ENCODE assay signal across 25 cellular contexts in genomic region chrX:86914569-86914968, GRCh38.
DNase-seq lines count a peak whose midpoint lies in the region; ATAC-seq, FAIRE-seq and TF ChIP-seq lines count a peak whose summit lies in the region.
"Had no signal": no experiment of that assay in that cellular context is flagged by ENCODE, and none has a peak within 500 bp of the region (broad histone marks: within the 10 kb centered on the region; RNA-seq: fewer than 3 reads in every experiment).

No MANE protein-coding gene starts in this region.

- ATAC-seq in GM23338 = no peak
- ATAC-seq: A549, GM12878 had no signal

- H3K4me3 Mint-ChIP-seq in GM23338 (no peak overlapping the region), astrocyte (ENCODE audit: unreplicated experiment) (no peak overlapping the region), progenitor cell of endocrine pancreas (ENCODE audit: low read depth) (no peak overlapping the region)
- H3K4me3 Mint-ChIP-seq: CD14-positive monocyte; CD4-positive, alpha-beta memory T cell; CD4-positive, CD25-positive, alpha-beta regulatory T cell; CD8-positive, alpha-beta memory T cell had no signal

- H3K27me3 ChIP-seq in GM23338 (ENCODE audit: insufficient read depth) (no peaks in the 10 kb centered on the region), astrocyte (ENCODE audit: insufficient read depth, low read length) (no peaks in the 10 kb centered on the region)
- H3K27me3 ChIP-seq: BE2C had no signal

- H3K9me2 ChIP-seq in GM23338 (ENCODE audit: insufficient read depth) = no peaks in the 10 kb centered on the region

- H4K20me1 ChIP-seq in GM23338 (replicated peaks; ENCODE audit: insufficient read depth) (no peaks in the 10 kb centered on the region), astrocyte (ENCODE audit: insufficient read depth, low read length) (no peaks in the 10 kb centered on the region)
- H4K20me1 ChIP-seq: BLaER1 had no signal

- H3K9me3 Mint-ChIP-seq in GM23338 = no peaks in the 10 kb centered on the region
- H3K9me3 Mint-ChIP-seq in astrocyte (ENCODE audit: unreplicated experiment) = no peaks in the 10 kb centered on the region
- no peaks in the 10 kb centered on the region for H3K9me3 Mint-ChIP-seq in progenitor cell of endocrine pancreas (ENCODE audit: low read depth)
- H3K9me3 Mint-ChIP-seq: CD4-positive, alpha-beta memory T cell had no signal

- FAIRE-seq in astrocyte (lab: Jason Lieb, UNC) = peak; percentile 79
- FAIRE-seq: GM12878, GM12892 had no signal

- peak; percentile 9 for DNase-seq in DMS53 (lab: John Stamatoyannopoulos, UW)
- no peak for DNase-seq in DMS53 treated with DMSO at 0.1 percent for 48 hours (lab: John Stamatoyannopoulos, UW; ENCODE audit: unreplicated experiment)
- peak; percentile 1 for DNase-seq in GM23338 (ENCODE audit: low spot score)
- DNase-seq in astrocyte (ENCODE audit: low read depth) = no peak
- no peak for DNase-seq in progenitor cell of endocrine pancreas (ENCODE audit: low spot score, unreplicated experiment)
- no peak for DNase-seq in activated CD8-positive, alpha-beta memory T cell treated with anti-CD3 and anti-CD28 coated beads, Interleukin-2, amount 50 U/mL, for 48 hours
- DNase-seq in SK-N-DZ (ENCODE audit: low spot score) = no peak
- DNase-seq: BE2C; C1 segment of cervical spinal cord; CD4-positive, alpha-beta memory T cell; CD4-positive, CD25-positive, alpha-beta regulatory T cell; CD8-positive, alpha-beta memory T cell; COR-L47; DMS 273 treated with DMSO at 0.1 percent for 48 hours; DMS153; DMS79; DND-41; EL; GDM1 had no signal

- H2AFZ ChIP-seq in GM23338 (no peak overlapping the region), astrocyte (ENCODE audit: low read depth, low read length) (no peak overlapping the region)

- H3K36me3 Mint-ChIP-seq in GM23338 (ENCODE audit: low read depth) (no peaks in the 10 kb centered on the region), astrocyte (ENCODE audit: low read depth, unreplicated experiment) (no peaks in the 10 kb centered on the region), progenitor cell of endocrine pancreas (ENCODE audit: insufficient read depth) (no peaks in the 10 kb centered on the region)
- H3K36me3 Mint-ChIP-seq: CD14-positive monocyte; CD4-positive, alpha-beta memory T cell; CD4-positive, CD25-positive, alpha-beta regulatory T cell; CD8-positive, alpha-beta memory T cell had no signal

- no peaks in the 10 kb centered on the region for H3K4me1 ChIP-seq in GM23338 (ENCODE audit: insufficient read depth)
- no peaks in the 10 kb centered on the region for H3K4me1 ChIP-seq in astrocyte (ENCODE audit: insufficient read depth, low read length)
- H3K4me1 ChIP-seq: A549, BE2C, BLaER1 had no signal

- no peaks in the 10 kb centered on the region for H3F3A ChIP-seq in GM23338 (replicated peaks; ENCODE audit: low read depth)

- H3K4me2 ChIP-seq in GM23338 (no peak overlapping the region), astrocyte (ENCODE audit: low read length) (no peak overlapping the region)
- H3K4me2 ChIP-seq: A549, BLaER1 had no signal

- H3K4me1 Mint-ChIP-seq in GM23338 (no peaks in the 10 kb centered on the region), astrocyte (ENCODE audit: low read depth, unreplicated experiment) (no peaks in the 10 kb centered on the region), progenitor cell of endocrine pancreas (ENCODE audit: low read depth) (no peaks in the 10 kb centered on the region)
- H3K4me1 Mint-ChIP-seq: CD14-positive monocyte; CD4-positive, alpha-beta memory T cell; CD4-positive, CD25-positive, alpha-beta regulatory T cell; CD8-positive, alpha-beta memory T cell had no signal

- peak; percentile 30 to 33; a peak in 3 of 4 replicates for TF ChIP-seq CTCF in GM23338 (conservative IDR thresholded peaks at IDR 0.05; ENCODE audit: low read depth in 2 of 2)
- no peak for TF ChIP-seq CTCF in astrocyte (IDR thresholded peaks at IDR 0.05; ENCODE audit: insufficient read depth, low read depth, low read length)
- peak; percentile 10 for TF ChIP-seq CTCF in progenitor cell of endocrine pancreas (IDR thresholded peaks at IDR 0.05; ENCODE audit: unreplicated experiment)

- H3K79me2 ChIP-seq in GM23338 (replicated peaks; ENCODE audit: insufficient read depth) (no peaks in the 10 kb centered on the region), astrocyte (ENCODE audit: insufficient read depth, low read length) (no peaks in the 10 kb centered on the region)

- H3K27ac ChIP-seq in GM23338 (ENCODE audit: low read depth) (no peak overlapping the region), astrocyte (ENCODE audit: low read depth, low read length) (no peak overlapping the region)
- H3K27ac ChIP-seq: 22Rv1, A549, BLaER1 had no signal

- H3K4me3 ChIP-seq in GM23338 (no peak overlapping the region), astrocyte (ENCODE audit: insufficient read depth, low read depth, low read length) (no peak overlapping the region)
- H3K4me3 ChIP-seq: A549, BLaER1, GM12878 had no signal

- no peak overlapping the region for H3K27ac Mint-ChIP-seq in GM23338
- H3K27ac Mint-ChIP-seq in astrocyte (ENCODE audit: unreplicated experiment) = no peak overlapping the region
- no peak overlapping the region for H3K27ac Mint-ChIP-seq in progenitor cell of endocrine pancreas
- H3K27ac Mint-ChIP-seq: CD14-positive monocyte; CD4-positive, alpha-beta memory T cell; CD4-positive, CD25-positive, alpha-beta regulatory T cell; CD8-positive, alpha-beta memory T cell had no signal

- H3K36me3 ChIP-seq in GM23338 (ENCODE audit: insufficient read depth) (no peaks in the 10 kb centered on the region), astrocyte (ENCODE audit: insufficient read depth, low read length) (no peaks in the 10 kb centered on the region)
- H3K36me3 ChIP-seq: BE2C, BLaER1 had no signal

- no peaks in the 10 kb centered on the region for H3K9me3 ChIP-seq in astrocyte (ENCODE audit: insufficient read depth, low read depth, low read length)
- H3K9me3 ChIP-seq: A549, BE2C, BLaER1 had no signal

- H3K27me3 Mint-ChIP-seq in GM23338 (ENCODE audit: insufficient read depth, low read depth, poor library complexity) = no peaks in the 10 kb centered on the region
- no peaks in the 10 kb centered on the region for H3K27me3 Mint-ChIP-seq in astrocyte (ENCODE audit: low read depth, unreplicated experiment)
- no peaks in the 10 kb centered on the region for H3K27me3 Mint-ChIP-seq in progenitor cell of endocrine pancreas
- H3K27me3 Mint-ChIP-seq: CD4-positive, alpha-beta memory T cell; CD4-positive, CD25-positive, alpha-beta regulatory T cell had no signal

- no peak overlapping the region for H3K9ac ChIP-seq in astrocyte (ENCODE audit: low read length)
- H3K9ac ChIP-seq: BLaER1 had no signal

TF ChIP-seq in GM23338, 12 proteins besides CTCF, POLR2A, EP300 and RAD21:
- TF ChIP-seq ZNF114 (CRISPR knock-in tag; IDR thresholded peaks at IDR 0.05) = no peak
- no peak for TF ChIP-seq JUNB (IDR thresholded peaks at IDR 0.05; ENCODE audit: unreplicated experiment)
- TF ChIP-seq EZH2 (IDR thresholded peaks at IDR 0.05; ENCODE audit: low read depth, unreplicated experiment) = no peak
TF ChIP-seq in GM23338: peak in this region for 0.

Comparison
In these comparisons a context has a peak if more than half of its experiments do, and no peak if none do; other contexts are left out.
1. DNase-seq: peak in DMS53 (single experiment) and GM23338 (single experiment); none in DMS53 treated with DMSO at 0.1 percent for 48 hours (single experiment), astrocyte (single experiment), progenitor cell of endocrine pancreas (single experiment), activated CD8-positive, alpha-beta memory T cell treated with anti-CD3 and anti-CD28 coated beads, Interleukin-2, amount 50 U/mL, for 48 hours (single experiment) and SK-N-DZ (single experiment).